ENCODE assay signal across 1 cellular context in genomic region chrX:153733651-153734240, GRCh38.
TF ChIP-seq lines count a peak whose summit lies in the region.

No MANE protein-coding gene starts in this region.

TF ChIP-seq in HepG2, 621 proteins besides CTCF, POLR2A, EP300 and RAD21:
- TF ChIP-seq ZNF263 (CRISPR knock-in tag; IDR thresholded peaks at IDR 0.05) (0 out of 2 replicates have a peak, but pooled peaks have one; percentile 27), JDP2 (CRISPR knock-in tag; IDR thresholded peaks at IDR 0.05; ENCODE audit: borderline replicate concordance) (no peak)
